ENCODE assay signal across 12 cellular contexts in genomic region chr9:5633243-5633642, GRCh38. TPM values are rescaled to one million over a fixed set of nuclear protein-coding genes. Genes with fewer than 3 reads are reported as not detected.
DNase-seq lines count a peak whose midpoint lies in the region; ATAC-seq and TF ChIP-seq lines count a peak whose summit lies in the region.
"Had no signal": no experiment of that assay in that cellular context is flagged by ENCODE, and none has a peak within 500 bp of the region (broad histone marks: within the 10 kb centered on the region; RNA-seq: fewer than 3 reads in every experiment).

No MANE protein-coding gene starts in this region.

- intact Hi-C loops in OCI-LY7 (cut with micrococcal nuclease; ENCODE audit: unreplicated experiment) (loop anchor here (2.0 kb wide), 1 partner anchor 40 kb away; no protein-coding TSS in a partner anchor), colonic mucosa (cut with DNase I) (no loop called here), gastrocnemius medialis (cut with DNase I; ENCODE audit: low total_unique reads) (no loop called here)

- H3K4me2 ChIP-seq in OCI-LY7 (ENCODE audit: low read length) = peak overlapping the region; percentile 97

- peaks cover 36% of the 10 kb centered on the region for H4K20me1 ChIP-seq in OCI-LY7 (ENCODE audit: insufficient read depth, low read length)

- no peak overlapping the region for H2AFZ ChIP-seq in OCI-LY7 (ENCODE audit: low read length)

- in situ Hi-C loops in gastrocnemius medialis (cut with MboI; ENCODE audit: low sequenced_read_pairs in 4 of 4) = loop anchor here in 1 of 4 donors (25.0 kb wide), 1 partner anchor 379 kb away; the partner anchor contains the start of gene RANBP6

- no peak overlapping the region for H3K9ac ChIP-seq in colonic mucosa (ENCODE audit: low read depth in 2 of 2, low read length in 2 of 2)

- H3K9me3 ChIP-seq in OCI-LY7 (ENCODE audit: low read length) = peaks cover 43% of the 10 kb centered on the region; the same call in 1 of the 2 replicates
- no peaks in the 10 kb centered on the region for H3K9me3 ChIP-seq in colonic mucosa
- no peaks in the 10 kb centered on the region for H3K9me3 ChIP-seq in gastrocnemius medialis

- TF ChIP-seq CTCF in OCI-LY7 (conservative IDR thresholded peaks at IDR 0.05; ENCODE audit: low read length) = no peak
- no peak for TF ChIP-seq CTCF in colonic mucosa (IDR thresholded peaks at IDR 0.05)
- no peak for TF ChIP-seq CTCF in gastrocnemius medialis (IDR thresholded peaks at IDR 0.05 in 4 of 5, conservative IDR thresholded peaks at IDR 0.05 in 1 of 5)

- peak overlapping the region; percentile 81 for H3K4me3 ChIP-seq in OCI-LY7 (ENCODE audit: low read depth, low read length, poor library complexity, severe bottlenecking)
- H3K4me3 ChIP-seq in colonic mucosa = no peak overlapping the region
- peak overlapping the region in 2 of 4 donors; percentile 92 to 97 for H3K4me3 ChIP-seq in gastrocnemius medialis

- POLR2A ChIA-PET in OCI-LY7 (lab: Charles Lee) = interaction anchor here (1.0 to 2.5 kb wide), 8 partner anchors 10 to 1124 kb away, joined by 3 to 13 read pairs (median 6); partner anchors contain the start of gene KDM4C

- CTCF ChIA-PET in OCI-LY7 (lab: Charles Lee; ENCODE audit: unreplicated experiment) = interaction anchor here (0.6 kb wide), 1 partner anchor 190 kb away, joined by 3 read pairs; no protein-coding TSS in a partner anchor

- peaks cover 29% of the 10 kb centered on the region for H3K4me1 ChIP-seq in OCI-LY7 (ENCODE audit: insufficient read depth, low read length, poor library complexity, severe bottlenecking)
- H3K4me1 ChIP-seq in colonic mucosa = peaks cover 4% of the 10 kb centered on the region
- H3K4me1 ChIP-seq in gastrocnemius medialis = peaks cover 27 to 38% of the 10 kb centered on the region in 2 donors

- DNase-seq in SIG-M5 treated with dmso at 0.1 percent for 504 hours (lab: John Stamatoyannopoulos, UW; ENCODE audit: unreplicated experiment) (peak; percentile 29), SIG-M5 (lab: John Stamatoyannopoulos, UW) (no peak), OCI-LY7 (ENCODE audit: low spot score) (no peak), colonic mucosa (no peak), gastrocnemius medialis (no peak), NCI-H1105 (lab: John Stamatoyannopoulos, UW) (no peak), cerebellum (ENCODE audit: low spot score) (no peak)
- DNase-seq in activated CD4-positive, alpha-beta T cell treated with anti-CD3 and anti-CD28 coated beads for 1 hour = no peak
- DNase-seq: endodermal cell; naive thymus-derived CD4-positive, alpha-beta T cell; stimulated activated naive B cell treated with anti-CD40 and anti-IgM and Interleukin-4, amounts not matched to agents 10 μg/mL and 1 μg/mL and 100 μg/mL, for 72 hours had no signal

- no TSS peak for BruUV-seq in OCI-LY7 (replicated peaks; lab: Mats Ljungman, UMichigan)

- H3K27me3 ChIP-seq in colonic mucosa (no peaks in the 10 kb centered on the region), gastrocnemius medialis (no peaks in the 10 kb centered on the region)

- H3K27ac ChIP-seq in OCI-LY7 (ENCODE audit: low read depth, low read length, poor library complexity, severe bottlenecking) (peak overlapping the region; percentile 23), colonic mucosa (peak overlapping the region; percentile 9), gastrocnemius medialis (peak overlapping the region; percentile 27 to 98 (median 42))
- H3K27ac ChIP-seq: 22Rv1 had no signal

- H3K36me3 ChIP-seq in OCI-LY7 (ENCODE audit: insufficient read depth, low read length) (peaks cover 57% of the 10 kb centered on the region), colonic mucosa (no peaks in the 10 kb centered on the region), gastrocnemius medialis (no peaks in the 10 kb centered on the region)

- H3K9me2 ChIP-seq in OCI-LY7 (ENCODE audit: insufficient read depth, low read length) = no peaks in the 10 kb centered on the region

- TF ChIP-seq POLR2A in gastrocnemius medialis (IDR thresholded peaks at IDR 0.05) = no peak

- no peak for ATAC-seq in gastrocnemius medialis
- ATAC-seq: naive thymus-derived CD4-positive, alpha-beta T cell; stimulated activated naive B cell treated with anti-CD40 and anti-IgM and Interleukin-4, amounts not matched to agents 10 μg/mL and 1 μg/mL and 100 μg/mL, for 72 hours had no signal

- H3K79me2 ChIP-seq in OCI-LY7 (ENCODE audit: insufficient read depth, low read depth, low read length) = peaks cover 94% of the 10 kb centered on the region

RNA-seq across cellular contexts. Expression of gene RIC1, which starts 4.3 kb away (rescaled TPM):
- total RNA-seq in OCI-LY7 (2014; rRNA removed; shearing (Covaris generic)) = 72.9 and 77.0 TPM in 2 replicates
- total RNA-seq in OCI-LY7 (2022) (83.9 and 84.6 TPM in 2 replicates), colonic mucosa (10 to 100 TPM; 12.8 to 17.9 TPM), gastrocnemius medialis (100 to 1,000 TPM in 1 of 4 donors, 10 to 100 TPM in 3; 34.0 to 153 (median 37.3) TPM), cerebellum (33.8 TPM)
